6 cellular contexts compared by ENCODE assay signal in genomic region chr7:75017832-75018231, GRCh38. TPM values are rescaled to one million over a fixed set of nuclear protein-coding genes. Genes with fewer than 3 reads are reported as not detected.
"Had no signal": no experiment of that assay in that cellular context is flagged by ENCODE, and none has a peak within 500 bp of the region (broad histone marks: within the 10 kb centered on the region; RNA-seq: fewer than 3 reads in every experiment).

No MANE protein-coding gene starts in this region.

- H3K27ac ChIP-seq: HL-60 had no signal

- H3K4me1 ChIP-seq: HAP-1 had no signal

- H3K4me2 ChIP-seq: GM23338 had no signal

- ATAC-seq: GM23338, HCT116 had no signal

- H3K9me3 Mint-ChIP-seq: GM23338, HFFc6, IgD-negative memory B cell had no signal

- H3K9me3 ChIP-seq: HAP-1 had no signal

- H3K4me3 ChIP-seq: GM23338, HAP-1 had no signal

- DNase-seq: HFFc6 had no signal

- H3K27me3 Mint-ChIP-seq: IgD-negative memory B cell had no signal

- H3K4me1 Mint-ChIP-seq: GM23338, IgD-negative memory B cell had no signal

- H3K36me3 Mint-ChIP-seq: IgD-negative memory B cell had no signal

- H2AFZ ChIP-seq: GM23338 had no signal

- H3K36me3 ChIP-seq: HAP-1 had no signal

- H3K4me3 Mint-ChIP-seq: GM23338, HFFc6, IgD-negative memory B cell had no signal

- H3K27ac Mint-ChIP-seq: GM23338, HFFc6, IgD-negative memory B cell had no signal

RNA-seq across cellular contexts. Expression of gene CASTOR2, which starts 53.3 kb away (rescaled TPM):
- polyA plus RNA-seq: IgD-negative memory B cell had no signal
